16 cellular contexts compared by ENCODE assay signal in genomic region chr17:82943751-82944150, GRCh38.
"Had no signal": no experiment of that assay in that cellular context is flagged by ENCODE, and none has a peak within 500 bp of the region (broad histone marks: within the 10 kb centered on the region; RNA-seq: fewer than 3 reads in every experiment).

No MANE protein-coding gene starts in this region.

- DNase-seq: activated CD4-positive, alpha-beta memory T cell treated with anti-CD3 and anti-CD28 coated beads for 36 hours; activated CD4-positive, alpha-beta T cell treated with anti-CD3 and anti-CD28 coated beads for 1 hour; effector CD4-positive, alpha-beta T cell; kidney glomerular epithelial cell; nucleus accumbens; stimulated activated CD4-positive, alpha-beta T cell treated with anti-CD3 and anti-CD28 coated beads, Interleukin-4, amount 100 ng/mL, for 4 hours; stomach; T-helper 9 cell had no signal

- H3K27ac Mint-ChIP-seq: activated CD4-positive, alpha-beta memory T cell treated with anti-CD3 and anti-CD28 coated beads for 36 hours; activated naive CD4-positive, alpha-beta T cell treated with anti-CD3 and anti-CD28 coated beads, Interleukin-2, amount 50 U/mL, for 24 hours; activated T-helper 1 cell treated with anti-CD3 and anti-CD28 coated beads, Interleukin-12 subunit alpha, Interleukin-12 subunit beta, Interleukin-2, Interleukin-4 antibody, amounts not matched to agents 30 ng/mL and 10 ng/mL and 1 ng/mL, durations not matched to agents 14 hours and 24 hours and 36 hours had no signal

- ATAC-seq: gastroesophageal sphincter; naive thymus-derived CD8-positive, alpha-beta T cell had no signal

- H3K4me3 Mint-ChIP-seq: activated CD4-positive, alpha-beta memory T cell treated with anti-CD3 and anti-CD28 coated beads for 36 hours; activated naive CD4-positive, alpha-beta T cell treated with anti-CD3 and anti-CD28 coated beads, Interleukin-2, amount 50 U/mL, for 24 hours; activated T-helper 1 cell treated with anti-CD3 and anti-CD28 coated beads, Interleukin-12 subunit alpha, Interleukin-12 subunit beta, Interleukin-2, Interleukin-4 antibody, amounts not matched to agents 30 ng/mL and 10 ng/mL and 1 ng/mL, durations not matched to agents 14 hours and 24 hours and 36 hours; naive thymus-derived CD8-positive, alpha-beta T cell had no signal

- H3K4me3 ChIP-seq: breast epithelium, gastroesophageal sphincter, lung, stomach, thoracic aorta, vagina had no signal

- H3K4me1 ChIP-seq: breast epithelium, gastroesophageal sphincter, stomach, vagina had no signal

- H3K36me3 ChIP-seq: breast epithelium had no signal

- H3K27me3 Mint-ChIP-seq: activated CD4-positive, alpha-beta memory T cell treated with anti-CD3 and anti-CD28 coated beads for 36 hours; activated naive CD4-positive, alpha-beta T cell treated with anti-CD3 and anti-CD28 coated beads, Interleukin-2, amount 50 U/mL, for 24 hours; naive thymus-derived CD8-positive, alpha-beta T cell had no signal

- H3K27ac ChIP-seq: breast epithelium, gastroesophageal sphincter, stomach, thoracic aorta, vagina had no signal

- H3K27me3 ChIP-seq: breast epithelium, gastroesophageal sphincter, stomach, vagina had no signal

- H3K4me1 Mint-ChIP-seq: activated naive CD4-positive, alpha-beta T cell treated with anti-CD3 and anti-CD28 coated beads, Interleukin-2, amount 50 U/mL, for 24 hours had no signal
